In the genomic region with DNA sequence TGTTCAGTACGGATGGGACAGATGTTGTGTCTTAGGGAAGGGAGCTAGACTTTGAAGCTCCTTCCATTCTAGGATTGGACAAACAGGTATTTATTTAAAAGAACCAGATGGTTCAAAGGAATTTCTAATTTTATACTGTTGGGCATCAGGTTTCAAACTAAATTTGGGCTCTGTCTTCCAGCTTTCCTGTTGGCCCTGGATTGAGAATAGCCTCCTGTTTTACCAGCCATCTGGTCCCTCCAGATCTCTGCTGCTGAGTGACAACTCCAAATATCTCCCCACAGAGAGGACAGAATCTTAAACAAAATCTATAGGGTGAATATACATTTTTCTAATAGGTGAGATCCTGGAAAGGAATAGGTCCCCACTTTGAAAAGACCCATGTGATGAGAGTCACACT, we compare ENCODE assay signal across 22 cellular contexts.
"Had no signal": no experiment of that assay in that cellular context is flagged by ENCODE, and none has a peak within 500 bp of the region (broad histone marks: within the 10 kb centered on the region; RNA-seq: fewer than 3 reads in every experiment).

No MANE protein-coding gene starts in this region.

- H3K9me3 Mint-ChIP-seq: activated naive CD4-positive, alpha-beta T cell treated with anti-CD3 and anti-CD28 coated beads, Interleukin-2, amount 50 U/mL, for 24 hours; activated T-cell treated with anti-CD3 and anti-CD28 coated beads, Interleukin-2, amount 50 U/mL, for 24 hours had no signal

- DNase-seq: activated CD4-positive, alpha-beta T cell treated with anti-CD3 and anti-CD28 coated beads, Interleukin-2, amount 50 U/mL, for 4 hours; activated CD8-positive, alpha-beta memory T cell treated with anti-CD3 and anti-CD28 coated beads, Interleukin-2, amount 10 ng/mL, durations not matched to agents 7 days and 5 days; activated effector memory CD4-positive, alpha-beta T cell treated with Interleukin-2 at 50 U/mL for 16 hours; activated T-cell treated with anti-CD3 and anti-CD28 coated beads, Interleukin-2, amount 50 U/mL, for 24 hours; cortex of kidney; effector CD8-positive, alpha-beta T cell; foreskin melanocyte; head of caudate nucleus; nucleus accumbens; right cardiac atrium; stimulated activated CD4-positive, alpha-beta T cell treated with anti-CD3 and anti-CD28 coated beads, Interleukin-4, amount 100 ng/mL, for 4 hours; stimulated activated CD8-positive, alpha-beta memory T cell treated with anti-CD3 and anti-CD28 coated beads, Interleukin-4, amount 100 ng/mL, for 48 hours; T-helper 1 cell; T1000; testis; upper lobe of right lung had no signal

- H3K4me3 Mint-ChIP-seq: activated CD8-positive, alpha-beta memory T cell treated with anti-CD3 and anti-CD28 coated beads, Interleukin-2, amount 10 ng/mL, durations not matched to agents 7 days and 5 days; activated naive CD4-positive, alpha-beta T cell treated with anti-CD3 and anti-CD28 coated beads, Interleukin-2, amount 50 U/mL, for 24 hours; activated T-cell treated with anti-CD3 and anti-CD28 coated beads, Interleukin-2, amount 50 U/mL, for 24 hours; nephron; stimulated activated naive CD8-positive, alpha-beta T cell treated with anti-CD3 and anti-CD28 coated beads, Interleukin-15, Interleukin-2, amounts not matched to agents 100 ng/mL and 50 ng/mL, for 24 hours had no signal

- H3K36me3 Mint-ChIP-seq: activated CD8-positive, alpha-beta memory T cell treated with anti-CD3 and anti-CD28 coated beads, Interleukin-2, amount 10 ng/mL, durations not matched to agents 7 days and 5 days; activated naive CD4-positive, alpha-beta T cell treated with anti-CD3 and anti-CD28 coated beads, Interleukin-2, amount 50 U/mL, for 24 hours had no signal

- FAIRE-seq: endothelial cell of umbilical vein had no signal

- H3K27me3 Mint-ChIP-seq: activated naive CD4-positive, alpha-beta T cell treated with anti-CD3 and anti-CD28 coated beads, Interleukin-2, amount 50 U/mL, for 24 hours; activated T-cell treated with anti-CD3 and anti-CD28 coated beads, Interleukin-2, amount 50 U/mL, for 24 hours; progenitor cell of endocrine pancreas; stimulated activated naive CD8-positive, alpha-beta T cell treated with anti-CD3 and anti-CD28 coated beads, Interleukin-15, Interleukin-2, amounts not matched to agents 100 ng/mL and 50 ng/mL, for 24 hours had no signal

- H3K4me1 Mint-ChIP-seq: activated CD8-positive, alpha-beta memory T cell treated with anti-CD3 and anti-CD28 coated beads, Interleukin-2, amount 10 ng/mL, durations not matched to agents 7 days and 5 days; activated naive CD4-positive, alpha-beta T cell treated with anti-CD3 and anti-CD28 coated beads, Interleukin-2, amount 50 U/mL, for 24 hours had no signal

- H3K27ac Mint-ChIP-seq: activated CD8-positive, alpha-beta memory T cell treated with anti-CD3 and anti-CD28 coated beads, Interleukin-2, amount 10 ng/mL, durations not matched to agents 7 days and 5 days; activated naive CD4-positive, alpha-beta T cell treated with anti-CD3 and anti-CD28 coated beads, Interleukin-2, amount 50 U/mL, for 24 hours; activated T-cell treated with anti-CD3 and anti-CD28 coated beads, Interleukin-2, amount 50 U/mL, for 24 hours; nephron; progenitor cell of endocrine pancreas; stimulated activated naive CD8-positive, alpha-beta T cell treated with anti-CD3 and anti-CD28 coated beads, Interleukin-15, Interleukin-2, amounts not matched to agents 100 ng/mL and 50 ng/mL, for 24 hours had no signal

- ATAC-seq: activated CD4-positive, CD25-positive, alpha-beta regulatory T cell treated with anti-CD3 and anti-CD28 coated beads, Interleukin-2, amount 50 U/mL, for 24 hours; activated CD8-positive, alpha-beta memory T cell treated with anti-CD3 and anti-CD28 coated beads, Interleukin-2, amount 10 ng/mL, durations not matched to agents 7 days and 5 days; right cardiac atrium; upper lobe of right lung had no signal
